Comparison of ENCODE assay signal across 16 cellular contexts in genomic region chr6:148186916-148187315, GRCh38.
A peak's percentile ranks its signal among the peaks of the same experiment; 100 is the strongest.
DNase-seq lines count a peak whose midpoint lies in the region; ATAC-seq, FAIRE-seq and TF ChIP-seq lines count a peak whose summit lies in the region.
"Had no signal": no experiment of that assay in that cellular context is flagged by ENCODE, and none has a peak within 500 bp of the region (broad histone marks: within the 10 kb centered on the region; RNA-seq: fewer than 3 reads in every experiment).

No MANE protein-coding gene starts in this region.

- no peak for FAIRE-seq in HepG2 (lab: Jason Lieb, UNC)
- FAIRE-seq: H54 had no signal

- H3K27me3 ChIP-seq in right lobe of liver, result no peaks in the 10 kb centered on the region
- no peaks in the 10 kb centered on the region; a peak in 1 of 5 replicates for H3K27me3 ChIP-seq in HepG2 (ENCODE audit: control insufficient read depth in 1 of 2, insufficient read depth in 2 of 2, low read length in 2 of 2)
- H3K27me3 ChIP-seq in foreskin keratinocyte, result no peaks in the 10 kb centered on the region
- H3K27me3 ChIP-seq in prostate gland (replicated peaks; ENCODE audit: insufficient read depth), result no peaks in the 10 kb centered on the region
- H3K27me3 ChIP-seq in left ventricle myocardium inferior (ENCODE audit: low read depth), result no peaks in the 10 kb centered on the region

- H3K27ac ChIP-seq in right lobe of liver (no peak overlapping the region), HepG2 (ENCODE audit: extremely low read length, insufficient read depth, low read length) (no peak overlapping the region), foreskin keratinocyte (no peak overlapping the region), prostate gland (no peak overlapping the region), left ventricle myocardium inferior (replicated peaks) (no peak overlapping the region)
- H3K27ac ChIP-seq: 22Rv1; BLaER1 treated with 17β-estradiol and CSF1 and Interleukin-3, amounts not matched to agents 10 nM and 100 nM; GM23248 had no signal

- TF ChIP-seq CTCF in right lobe of liver (IDR thresholded peaks at IDR 0.05) (no peak), HepG2 (CRISPR knock-in tag; IDR thresholded peaks at IDR 0.05) (no peak), foreskin keratinocyte (conservative IDR thresholded peaks at IDR 0.05) (no peak), prostate gland (IDR thresholded peaks at IDR 0.05) (no peak), left ventricle myocardium inferior (IDR thresholded peaks at IDR 0.05; ENCODE audit: borderline replicate concordance) (no peak)

- intact Hi-C loops in right lobe of liver (cut with DNase I), result no loop called here
- intact Hi-C loops in HepG2 (cut with micrococcal nuclease; ENCODE audit: unreplicated experiment), result no loop called here
- intact Hi-C loops in prostate gland (cut with DNase I), result no loop called here
- intact Hi-C loops in left ventricle myocardium inferior (cut with micrococcal nuclease), result no loop called here

- CTCF ChIA-PET in HepG2 (lab: Yijun Ruan, JAX; ENCODE audit: low intra/inter-chr PET ratio, low total read pairs), result no interaction called here
- CTCF ChIA-PET in activated CD4-positive, alpha-beta T cell treated with anti-CD3 and anti-CD28 coated beads, Interleukin-2, amount 10 ng/mL, durations not matched to agents 7 days and 5 days (lab: Charles Lee), result interaction anchor here (1.0 kb wide), 1 partner anchor 10 kb away, joined by 4 read pairs; no protein-coding TSS in a partner anchor

- H3K4me3 ChIP-seq in right lobe of liver (no peak overlapping the region), HepG2 (replicated peaks in 1 of 3; ENCODE audit: insufficient read depth in 1 of 3, low read depth in 2 of 3, low read length in 3 of 3) (no peak overlapping the region), prostate gland (no peak overlapping the region), left ventricle myocardium inferior (no peak overlapping the region)
- H3K4me3 ChIP-seq: BLaER1 treated with 17β-estradiol and CSF1 and Interleukin-3, amounts not matched to agents 10 nM and 100 nM; GM23248 had no signal

- H3K4me1 Mint-ChIP-seq in activated CD4-positive, alpha-beta T cell treated with anti-CD3 and anti-CD28 coated beads, Interleukin-2, amount 10 ng/mL, durations not matched to agents 7 days and 5 days, result no peaks in the 10 kb centered on the region
- H3K4me1 Mint-ChIP-seq: CD4-positive, CD25-positive, alpha-beta regulatory T cell had no signal

- H3K79me2 ChIP-seq in HepG2 (ENCODE audit: insufficient read depth, low read length), result no peaks in the 10 kb centered on the region

- H3K4me1 ChIP-seq in right lobe of liver (peaks cover 0 to 26% (median 5%) of the 10 kb centered on the region in 4 donors), HepG2 (ENCODE audit: insufficient read depth, low read length) (no peaks in the 10 kb centered on the region; the same call in 1 of the 2 replicates), foreskin keratinocyte (peaks cover 12% of the 10 kb centered on the region), prostate gland (replicated peaks) (no peaks in the 10 kb centered on the region), left ventricle myocardium inferior (peaks cover 3% of the 10 kb centered on the region)

- ATAC-seq in right lobe of liver, result peak in 3 of 4 donors; percentile 17 to 50 (median 47)
- no peak for ATAC-seq in HepG2
- ATAC-seq in foreskin keratinocyte, result peak; percentile 13
- no peak for ATAC-seq in HG03520 (IDR thresholded peaks at IDR 0.05; ENCODE audit: unreplicated experiment)
- ATAC-seq: HCT116 had no signal

- H3K4me2 ChIP-seq in HepG2 (ENCODE audit: low read depth, low read length), result no peak overlapping the region
- H3K4me2 ChIP-seq: BLaER1 treated with 17β-estradiol and CSF1 and Interleukin-3, amounts not matched to agents 10 nM and 100 nM had no signal

- no peaks in the 10 kb centered on the region for H4K20me1 ChIP-seq in HepG2 (ENCODE audit: insufficient read depth, low read length)
- H4K20me1 ChIP-seq: BLaER1 treated with 17β-estradiol and CSF1 and Interleukin-3, amounts not matched to agents 10 nM and 100 nM had no signal

- BruUV-seq in HepG2 (replicated peaks; lab: Mats Ljungman, UMichigan), result no TSS peak

- TF ChIP-seq RAD21 in HepG2 (CRISPR knock-in tag; IDR thresholded peaks at IDR 0.05), result no peak

- H3K36me3 ChIP-seq in right lobe of liver, result no peaks in the 10 kb centered on the region
- H3K36me3 ChIP-seq in HepG2 (replicated peaks in 1 of 2; ENCODE audit: control insufficient read depth in 1 of 2, insufficient read depth in 2 of 2, low read length in 2 of 2), result no peaks in the 10 kb centered on the region
- H3K36me3 ChIP-seq in prostate gland, result no peaks in the 10 kb centered on the region
- H3K36me3 ChIP-seq in left ventricle myocardium inferior, result no peaks in the 10 kb centered on the region
- H3K36me3 ChIP-seq: BLaER1 treated with 17β-estradiol and CSF1 and Interleukin-3, amounts not matched to agents 10 nM and 100 nM had no signal

- H3K27ac Mint-ChIP-seq in activated CD4-positive, alpha-beta T cell treated with anti-CD3 and anti-CD28 coated beads, Interleukin-2, amount 10 ng/mL, durations not matched to agents 7 days and 5 days, result no peak overlapping the region
- H3K27ac Mint-ChIP-seq: CD4-positive, CD25-positive, alpha-beta regulatory T cell had no signal

- WGBS in right lobe of liver (ENCODE audit: insufficient coverage, low coverage, low lambda C conversion rate, missing lambda C conversion rate), result 54% methylated on average over 4 of the region's 5 CpGs
- WGBS in HepG2 (ENCODE audit: low lambda C conversion rate), result 34% methylated on average over 5 of the region's 5 CpGs
- 40% methylated on average over 5 of the region's 5 CpGs for WGBS in prostate gland

- H3K4me3 Mint-ChIP-seq in activated CD4-positive, alpha-beta T cell treated with anti-CD3 and anti-CD28 coated beads, Interleukin-2, amount 10 ng/mL, durations not matched to agents 7 days and 5 days, result no peak overlapping the region
- H3K4me3 Mint-ChIP-seq: CD4-positive, CD25-positive, alpha-beta regulatory T cell had no signal

- in situ Hi-C loops in HepG2 (cut with HindIII; ENCODE audit: extremely low pct_ligation_motif_present, low pct_unique_long_range_greater_than_20kb), result no loop called here

- peaks cover 63% of the 10 kb centered on the region for H3K27me3 Mint-ChIP-seq in activated CD4-positive, alpha-beta T cell treated with anti-CD3 and anti-CD28 coated beads, Interleukin-2, amount 10 ng/mL, durations not matched to agents 7 days and 5 days
- H3K27me3 Mint-ChIP-seq: CD4-positive, CD25-positive, alpha-beta regulatory T cell had no signal

- POLR2A ChIA-PET in HepG2 (lab: Yijun Ruan, JAX), result no interaction called here
- POLR2A ChIA-PET in activated CD4-positive, alpha-beta T cell treated with anti-CD3 and anti-CD28 coated beads, Interleukin-2, amount 10 ng/mL, durations not matched to agents 7 days and 5 days (lab: Charles Lee), result no interaction called here

- no peak overlapping the region for H2AFZ ChIP-seq in HepG2 (ENCODE audit: low read length)
- H2AFZ ChIP-seq: GM23248 had no signal

- H3K9ac ChIP-seq in HepG2 (ENCODE audit: insufficient read depth, low read depth, low read length), result no peak overlapping the region
- H3K9ac ChIP-seq: BLaER1 treated with 17β-estradiol and CSF1 and Interleukin-3, amounts not matched to agents 10 nM and 100 nM; GM23248 had no signal

- DNase-seq in right lobe of liver, result no peak
- DNase-seq in HepG2 (ENCODE audit: low spot score), result no peak
- DNase-seq in foreskin keratinocyte, result peak in 1 of 2 donors; percentile 42
- peak; percentile 73 for DNase-seq in prostate gland (ENCODE audit: low spot score)
- no peak for DNase-seq in A172 (ENCODE audit: low spot score)
- no peak for DNase-seq in activated CD4-positive, alpha-beta T cell treated with anti-CD3 and anti-CD28 coated beads, Interleukin-2, amount 10 ng/mL, durations not matched to agents 7 days and 5 days
- DNase-seq in left ventricle myocardium inferior, result no peak
- DNase-seq: CD4-positive, CD25-positive, alpha-beta regulatory T cell; DMS 273 treated with DMSO at 0.1 percent for 48 hours; GM23248; IMR-90 had no signal

- H3K9me3 Mint-ChIP-seq in activated CD4-positive, alpha-beta T cell treated with anti-CD3 and anti-CD28 coated beads, Interleukin-2, amount 10 ng/mL, durations not matched to agents 7 days and 5 days, result no peaks in the 10 kb centered on the region

- TF ChIP-seq POLR2A in right lobe of liver (IDR thresholded peaks at IDR 0.05), result no peak
- no peak for TF ChIP-seq POLR2A in HepG2 (IDR thresholded peaks at IDR 0.05; ENCODE audit: insufficient read depth in 1 of 2, low read depth in 2 of 2, low read length in 2 of 2)
- TF ChIP-seq POLR2A in prostate gland (IDR thresholded peaks at IDR 0.05), result no peak

- no peaks in the 10 kb centered on the region for H3K36me3 Mint-ChIP-seq in activated CD4-positive, alpha-beta T cell treated with anti-CD3 and anti-CD28 coated beads, Interleukin-2, amount 10 ng/mL, durations not matched to agents 7 days and 5 days (ENCODE audit: low read depth)
- H3K36me3 Mint-ChIP-seq: CD4-positive, CD25-positive, alpha-beta regulatory T cell had no signal

- TF ChIP-seq EP300 in HepG2 (IDR thresholded peaks at IDR 0.05; ENCODE audit: low read depth in 2 of 2, low read length in 2 of 2), result no peak
- no peak for TF ChIP-seq EP300 in HepG2 (CRISPR knock-in tag; IDR thresholded peaks at IDR 0.05; ENCODE audit: borderline replicate concordance)

- H3K9me3 ChIP-seq in right lobe of liver, result no peaks in the 10 kb centered on the region
- H3K9me3 ChIP-seq in HepG2 (ENCODE audit: low read length), result no peaks in the 10 kb centered on the region
- H3K9me3 ChIP-seq in prostate gland, result no peaks in the 10 kb centered on the region
- H3K9me3 ChIP-seq in left ventricle myocardium inferior (replicated peaks), result no peaks in the 10 kb centered on the region
- H3K9me3 ChIP-seq: BLaER1 treated with 17β-estradiol and CSF1 and Interleukin-3, amounts not matched to agents 10 nM and 100 nM had no signal

TF ChIP-seq in HepG2, 621 proteins besides CTCF, POLR2A, EP300 and RAD21 (continues in another document):
- no peak for TF ChIP-seq ZNF441 (CRISPR knock-in tag; IDR thresholded peaks at IDR 0.05; ENCODE audit: borderline replicate concordance)
- TF ChIP-seq ZNF34 (CRISPR knock-in tag; IDR thresholded peaks at IDR 0.05; ENCODE audit: borderline replicate concordance), result no peak

Comparison
In these comparisons a context has a peak if more than half of its experiments do, and no peak if none do; other contexts are left out.
1. ATAC-seq: peak in right lobe of liver (3 of 4) and foreskin keratinocyte (single experiment); none in HepG2 (single experiment) and HG03520 (single experiment).